8 cellular contexts compared by ENCODE assay signal in genomic region chr12:51393676-51394545, GRCh38. TPM values are rescaled to one million over a fixed set of nuclear protein-coding genes. Genes with fewer than 3 reads are reported as not detected.
A peak's percentile ranks its signal among the peaks of the same experiment; 100 is the strongest.
DNase-seq lines count a peak whose midpoint lies in the region; ATAC-seq and TF ChIP-seq lines count a peak whose summit lies in the region.

No MANE protein-coding gene starts in this region.

- no TSS peak for BruUV-seq in PC-9 (replicated peaks; lab: Mats Ljungman, UMichigan)

- H3K27ac ChIP-seq in BLaER1 treated with 17β-estradiol and CSF1 and Interleukin-3, amounts not matched to agents 10 nM and 100 nM: no peak overlapping the region
- H3K27ac ChIP-seq in PC-9 (no peak overlapping the region), lower lobe of right lung (peak overlapping the region; percentile 36)

- CTCF ChIA-PET in PC-9 (lab: Charles Lee): no interaction called here
- CTCF ChIA-PET in activated naive CD4-positive, alpha-beta T cell treated with anti-CD3 and anti-CD28 coated beads, Interleukin-2, amount 10 ng/mL, durations not matched to agents 7 days and 5 days (lab: Charles Lee): interaction anchor here (1.1 kb wide), 1 partner anchor 25 kb away, joined by 3 read pairs; no protein-coding TSS in a partner anchor

- H3K27me3 Mint-ChIP-seq in activated naive CD4-positive, alpha-beta T cell treated with anti-CD3 and anti-CD28 coated beads, Interleukin-2, amount 10 ng/mL, durations not matched to agents 7 days and 5 days: peaks cover 15% of the 10 kb centered on the region

- H3K4me3 Mint-ChIP-seq in activated naive CD4-positive, alpha-beta T cell treated with anti-CD3 and anti-CD28 coated beads, Interleukin-2, amount 10 ng/mL, durations not matched to agents 7 days and 5 days: peak overlapping the region; percentile 79

- peaks cover 25 to 72% (median 67%) of the 10 kb centered on the region in 11 experiments for H3K27me3 ChIP-seq in BLaER1 treated with 17β-estradiol and CSF1 and Interleukin-3, amounts not matched to agents 10 nM and 100 nM
- H3K27me3 ChIP-seq in PC-9 (ENCODE audit: insufficient read depth, low read depth) (no peaks in the 10 kb centered on the region), lower lobe of right lung (ENCODE audit: low read depth) (peaks cover 7% of the 10 kb centered on the region)

- peaks cover 0 to 25% (median 7%) of the 10 kb centered on the region in 11 experiments; a peak in 7 of 22 replicates for H4K20me1 ChIP-seq in BLaER1 treated with 17β-estradiol and CSF1 and Interleukin-3, amounts not matched to agents 10 nM and 100 nM
- H4K20me1 ChIP-seq in PC-9 (ENCODE audit: insufficient read depth): no peaks in the 10 kb centered on the region

- POLR2A ChIA-PET in PC-9 (lab: Charles Lee; ENCODE audit: unreplicated experiment): interaction anchor here (0.5 kb wide), 1 partner anchor 53 kb away, joined by 3 read pairs; no protein-coding TSS in a partner anchor

- H3K4me1 Mint-ChIP-seq in activated naive CD4-positive, alpha-beta T cell treated with anti-CD3 and anti-CD28 coated beads, Interleukin-2, amount 10 ng/mL, durations not matched to agents 7 days and 5 days: peaks cover 63% of the 10 kb centered on the region

- H3K9me3 ChIP-seq in BLaER1 treated with 17β-estradiol and CSF1 and Interleukin-3, amounts not matched to agents 10 nM and 100 nM (replicated peaks in 1 of 11): no peaks in the 10 kb centered on the region
- H3K9me3 ChIP-seq in PC-9 (ENCODE audit: insufficient read depth, low read depth) (no peaks in the 10 kb centered on the region), lower lobe of right lung (no peaks in the 10 kb centered on the region)

- TF ChIP-seq CTCF in PC-9 (conservative IDR thresholded peaks at IDR 0.05): no peak
- no peak for TF ChIP-seq CTCF in lower lobe of right lung (IDR thresholded peaks at IDR 0.05)

- no peaks in the 10 kb centered on the region for H3K9me3 Mint-ChIP-seq in activated naive CD4-positive, alpha-beta T cell treated with anti-CD3 and anti-CD28 coated beads, Interleukin-2, amount 10 ng/mL, durations not matched to agents 7 days and 5 days

- intact Hi-C loops in PC-9 (cut with micrococcal nuclease; ENCODE audit: unreplicated experiment) (no loop called here), lower lobe of right lung (cut with DNase I) (no loop called here)

- peak overlapping the region; percentile 93 for H3K27ac Mint-ChIP-seq in activated naive CD4-positive, alpha-beta T cell treated with anti-CD3 and anti-CD28 coated beads, Interleukin-2, amount 10 ng/mL, durations not matched to agents 7 days and 5 days

- H3K36me3 ChIP-seq in BLaER1 treated with 17β-estradiol and CSF1 and Interleukin-3, amounts not matched to agents 10 nM and 100 nM: no peaks in the 10 kb centered on the region
- H3K36me3 ChIP-seq in PC-9 (ENCODE audit: low read depth): no peaks in the 10 kb centered on the region
- H3K36me3 ChIP-seq in lower lobe of right lung: no peaks in the 10 kb centered on the region

- peaks cover 27% of the 10 kb centered on the region for H3K79me2 ChIP-seq in PC-9 (ENCODE audit: low read depth)

- peaks cover 34 to 64% (median 46%) of the 10 kb centered on the region in 10 experiments for H3K4me1 ChIP-seq in BLaER1 treated with 17β-estradiol and CSF1 and Interleukin-3, amounts not matched to agents 10 nM and 100 nM
- H3K4me1 ChIP-seq in PC-9 (replicated peaks; ENCODE audit: insufficient read depth) (peaks cover 36% of the 10 kb centered on the region), lower lobe of right lung (peaks cover 43% of the 10 kb centered on the region)

- peaks cover 11% of the 10 kb centered on the region for H3F3A ChIP-seq in PC-9 (ENCODE audit: insufficient read depth, low read depth)

- no peak overlapping the region; the same call in 1 of the 2 replicates for H2AFZ ChIP-seq in PC-9

- no peaks in the 10 kb centered on the region for H3K9me2 ChIP-seq in PC-9 (ENCODE audit: insufficient read depth)

- DNase-seq in PC-9: no peak
- DNase-seq in activated naive CD4-positive, alpha-beta T cell treated with anti-CD3 and anti-CD28 coated beads, Interleukin-2, amount 10 ng/mL, durations not matched to agents 7 days and 5 days: peak; percentile 61
- no peak for DNase-seq in lower lobe of right lung
- DNase-seq in 8988T: no peak
- DNase-seq in RPMI8226: no peak

- no peak overlapping the region; a peak in 1 of 20 replicates for H3K4me3 ChIP-seq in BLaER1 treated with 17β-estradiol and CSF1 and Interleukin-3, amounts not matched to agents 10 nM and 100 nM
- H3K4me3 ChIP-seq in PC-9 (no peak overlapping the region), lower lobe of right lung (no peak overlapping the region)

- no peaks in the 10 kb centered on the region for H3K36me3 Mint-ChIP-seq in activated naive CD4-positive, alpha-beta T cell treated with anti-CD3 and anti-CD28 coated beads, Interleukin-2, amount 10 ng/mL, durations not matched to agents 7 days and 5 days

- no peak overlapping the region for H3K9ac ChIP-seq in BLaER1 treated with 17β-estradiol and CSF1 and Interleukin-3, amounts not matched to agents 10 nM and 100 nM

- ATAC-seq in lower lobe of right lung (peak in 1 of 2 donors; percentile 48), GM19395 (IDR thresholded peaks at IDR 0.05; ENCODE audit: unreplicated experiment) (no peak), HG02571 (IDR thresholded peaks at IDR 0.05; ENCODE audit: unreplicated experiment) (no peak)

- peak overlapping the region; percentile 8 to 97 (median 50); a peak in 21 of 22 replicates for H3K4me2 ChIP-seq in BLaER1 treated with 17β-estradiol and CSF1 and Interleukin-3, amounts not matched to agents 10 nM and 100 nM
- H3K4me2 ChIP-seq in PC-9: peak overlapping the region; percentile 86; the same call in 1 of the 2 replicates

RNA-seq across cellular contexts. Expression of gene GALNT6, which starts 2.7 kb away (rescaled TPM):
- total RNA-seq in PC-9 (2021): 73.0 and 83.5 TPM in 2 replicates
- total RNA-seq in lower lobe of right lung: 24.0 TPM

RNA-seq across cellular contexts. Expression of gene SLC4A8, which starts 30.7 kb away (rescaled TPM):
- total RNA-seq in PC-9 (2021): 2.6 and 3.0 TPM in 2 replicates
- total RNA-seq in lower lobe of right lung: 8.3 TPM

RNA-seq across cellular contexts. Expression of gene CELA1, which starts 47.4 kb away (rescaled TPM):
- total RNA-seq in PC-9 (2021) (0.58 TPM in 1 of 2 replicates, not detected in the other), lower lobe of right lung (not detected)
